11 cellular contexts compared by ENCODE assay signal in the genomic region with DNA sequence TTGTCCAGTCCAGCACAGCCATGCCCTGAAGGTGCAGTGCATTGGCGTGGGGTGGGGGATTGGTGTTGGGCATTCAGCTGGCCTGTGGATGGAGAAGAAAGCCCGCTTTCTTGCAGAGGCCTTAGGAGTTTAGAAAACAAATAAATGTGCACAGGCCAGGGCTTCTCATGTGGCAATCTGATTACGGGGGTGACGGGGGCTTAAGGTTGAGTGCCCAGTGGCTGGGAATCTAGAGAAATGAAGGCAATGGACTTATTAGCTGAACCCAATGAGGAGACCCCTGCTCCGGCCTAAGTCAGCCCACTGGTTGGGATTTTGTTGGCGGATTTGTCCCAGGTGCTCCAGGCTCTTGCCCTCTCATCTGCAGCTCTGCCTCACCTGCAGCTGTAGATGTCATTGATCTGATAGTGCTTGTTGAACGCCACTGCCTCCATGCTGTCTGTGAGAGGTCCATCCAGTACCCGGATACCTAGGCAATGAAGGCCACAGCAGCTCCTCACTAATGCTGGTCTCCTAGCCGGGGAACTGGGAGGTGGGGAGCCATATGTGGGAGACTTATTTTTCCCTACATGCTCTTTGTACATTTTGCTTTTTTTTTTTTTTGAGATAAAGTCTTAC. TPM values are rescaled to one million over a fixed set of nuclear protein-coding genes. Genes with fewer than 3 reads are reported as not detected.
DNase-seq lines count a peak whose midpoint lies in the region; ATAC-seq, FAIRE-seq and TF ChIP-seq lines count a peak whose summit lies in the region.
"Had no signal": no experiment of that assay in that cellular context is flagged by ENCODE, and none has a peak within 500 bp of the region (broad histone marks: within the 10 kb centered on the region; RNA-seq: fewer than 3 reads in every experiment).

No MANE protein-coding gene starts in this region.

- POLR2A ChIA-PET in CD8-positive, alpha-beta T cell (lab: Charles Lee), result interaction anchor here (1.9 kb wide), 1 partner anchor 81 kb away, joined by 5 read pairs; no protein-coding TSS in a partner anchor
- POLR2A ChIA-PET in HEK293T (lab: Yijun Ruan, JAX), result interaction anchor here (0.9 kb wide), 1 partner anchor 443 kb away, joined by 4 read pairs; no protein-coding TSS in a partner anchor

- peaks cover 33% of the 10 kb centered on the region for H3K4me1 Mint-ChIP-seq in CD8-positive, alpha-beta T cell (ENCODE audit: low read depth)

- ATAC-seq in CD8-positive, alpha-beta T cell, result no peak
- ATAC-seq in GM19035 (IDR thresholded peaks at IDR 0.05; ENCODE audit: unreplicated experiment), result no peak

- H3K36me3 Mint-ChIP-seq in CD8-positive, alpha-beta T cell, result peaks cover 96% of the 10 kb centered on the region

- no peak for FAIRE-seq in kidney (lab: Jason Lieb, UNC)
- FAIRE-seq in small intestine (lab: Jason Lieb, UNC), result no peak
- FAIRE-seq: RCC 7860 had no signal

- CTCF ChIA-PET in CD8-positive, alpha-beta T cell (lab: Charles Lee), result interaction anchor here (0.5 to 7.5 kb wide), 14 partner anchors 14 to 582 kb away, joined by 3 to 61 read pairs (median 4); a partner anchor contains a TSS
- CTCF ChIA-PET in HEK293T (lab: Yijun Ruan, JAX), result interaction anchor here (0.6 to 1.4 kb wide), 4 partner anchors 7 to 143 kb away, joined by 3 to 4 read pairs (median 4); no protein-coding TSS in a partner anchor

- no peak overlapping the region for H3K4me3 Mint-ChIP-seq in CD8-positive, alpha-beta T cell
- H3K4me3 Mint-ChIP-seq: B cell, GM23338 had no signal

- TF ChIP-seq CTCF in VCaP (conservative IDR thresholded peaks at IDR 0.05) (no peak), kidney (IDR thresholded peaks at IDR 0.05; ENCODE audit: borderline replicate concordance, extremely low read depth, insufficient read depth) (no peak)
- TF ChIP-seq CTCF in CD8-positive, alpha-beta T cell (IDR thresholded peaks at IDR 0.05), result no peak

- H3K9me3 Mint-ChIP-seq in CD8-positive, alpha-beta T cell, result no peaks in the 10 kb centered on the region
- H3K9me3 Mint-ChIP-seq: GM23338 had no signal

- peaks cover 25 to 33% of the 10 kb centered on the region in 2 donors for H3K36me3 ChIP-seq in kidney (ENCODE audit: control insufficient read depth in 1 of 2, insufficient read depth in 2 of 2, low read length in 2 of 2)
- peaks cover 8 to 35% of the 10 kb centered on the region in 2 donors for H3K36me3 ChIP-seq in small intestine (ENCODE audit: control insufficient read depth in 2 of 2, insufficient read depth in 2 of 2, low read length in 2 of 2)
- H3K36me3 ChIP-seq in CD8-positive, alpha-beta T cell (ENCODE audit: insufficient read depth, low read length), result peaks cover 71% of the 10 kb centered on the region

- H3K9me3 ChIP-seq in kidney (ENCODE audit: control insufficient read depth in 1 of 2, low read length in 2 of 2) (no peaks in the 10 kb centered on the region), small intestine (ENCODE audit: control insufficient read depth, low read depth) (no peaks in the 10 kb centered on the region)
- H3K9me3 ChIP-seq in CD8-positive, alpha-beta T cell (ENCODE audit: low read length), result no peaks in the 10 kb centered on the region

- 92 to 95% (median 93%) methylated on average over 9 of the region's 9 CpGs for WGBS in small intestine, 3 donors

- DNase-seq in activated effector memory CD4-positive, alpha-beta T cell treated with anti-CD3 and anti-CD28 coated beads, Interleukin-2, amount 50 U/mL, for 16 hours, result peak; percentile 52
- no peak for DNase-seq in activated effector memory CD4-positive, alpha-beta T cell treated with Interleukin-2 at 50 U/mL for 16 hours
- DNase-seq in kidney (peak; percentile 46), small intestine (no peak), HEK293T (ENCODE audit: extremely low spot score) (no peak)
- DNase-seq in CD8-positive, alpha-beta T cell, result no peak

- H3K27ac Mint-ChIP-seq in CD8-positive, alpha-beta T cell, result no peak overlapping the region
- H3K27ac Mint-ChIP-seq: GM23338 had no signal

- peak overlapping the region; percentile 7; the same call in 1 of the 2 replicates for H3K27ac ChIP-seq in VCaP
- H3K27ac ChIP-seq in kidney (ENCODE audit: low read depth in 2 of 2, low read length in 2 of 2), result no peak overlapping the region
- peak overlapping the region; percentile 1 to 24 for H3K27ac ChIP-seq in small intestine (ENCODE audit: low read depth in 1 of 2, low read length in 1 of 2)
- no peak overlapping the region for H3K27ac ChIP-seq in CD8-positive, alpha-beta T cell (ENCODE audit: low read depth, low read length)

- H3K4me3 ChIP-seq in kidney (ENCODE audit: low read length in 2 of 2), result no peak overlapping the region
- H3K4me3 ChIP-seq in small intestine (ENCODE audit: low read depth in 1 of 2, low read length in 2 of 2), result no peak overlapping the region
- H3K4me3 ChIP-seq in CD8-positive, alpha-beta T cell (ENCODE audit: low read depth, low read length), result no peak overlapping the region
- H3K4me3 ChIP-seq: GM23338 had no signal

- intact Hi-C loops in kidney (cut with DNase I), result no loop called here
- intact Hi-C loops in CD8-positive, alpha-beta T cell (cut with DNase I, micrococcal nuclease), result loop anchor here (1.0 to 5.0 kb wide), 8 partner anchors 46 to 493 kb away; a partner anchor contains a TSS

- H3K4me1 ChIP-seq in kidney (ENCODE audit: control insufficient read depth in 1 of 2, insufficient read depth in 1 of 2, low read depth in 1 of 2, low read length in 2 of 2) (peaks cover 0 to 8% of the 10 kb centered on the region in 2 donors), small intestine (ENCODE audit: control insufficient read depth in 2 of 2, insufficient read depth in 1 of 2, low read depth in 1 of 2, low read length in 1 of 2) (peaks cover 6 to 18% of the 10 kb centered on the region in 2 donors)
- peaks cover 28% of the 10 kb centered on the region for H3K4me1 ChIP-seq in CD8-positive, alpha-beta T cell (ENCODE audit: insufficient read depth, low read length)

- H3K9ac ChIP-seq in kidney (ENCODE audit: low read length in 2 of 2), result no peak overlapping the region

- H3K27me3 ChIP-seq in small intestine (ENCODE audit: control insufficient read depth in 2 of 2, insufficient read depth in 2 of 2, low read length in 2 of 2), result no peaks in the 10 kb centered on the region
- no peaks in the 10 kb centered on the region for H3K27me3 ChIP-seq in CD8-positive, alpha-beta T cell (ENCODE audit: insufficient read depth, low read length)

- H3K27me3 Mint-ChIP-seq in CD8-positive, alpha-beta T cell (ENCODE audit: low read depth), result no peaks in the 10 kb centered on the region
- H3K27me3 Mint-ChIP-seq: B cell had no signal

TF ChIP-seq in HEK293T, 16 proteins besides CTCF, POLR2A, EP300 and RAD21:
- TF ChIP-seq TARDBP (IDR thresholded peaks at IDR 0.05) (no peak), SUZ12 (IDR thresholded peaks at IDR 0.05) (no peak), SP1 (IDR thresholded peaks at IDR 0.05) (no peak), FOXK2 (IDR thresholded peaks at IDR 0.05) (no peak), NFRKB (IDR thresholded peaks at IDR 0.05) (no peak), BHLHE40 (IDR thresholded peaks at IDR 0.05; ENCODE audit: borderline replicate concordance) (no peak), LEF1 (IDR thresholded peaks at IDR 0.05; ENCODE audit: borderline replicate concordance) (no peak), CTBP1 (IDR thresholded peaks at IDR 0.05; ENCODE audit: borderline replicate concordance) (no peak), L3MBTL2 (conservative IDR thresholded peaks at IDR 0.05) (no peak), ZNF384 (IDR thresholded peaks at IDR 0.05) (no peak), HDGF (IDR thresholded peaks at IDR 0.05; ENCODE audit: borderline replicate concordance) (no peak), ARNT (IDR thresholded peaks at IDR 0.05) (no peak), ELF4 (IDR thresholded peaks at IDR 0.05) (no peak), FOXM1 (IDR thresholded peaks at IDR 0.05; ENCODE audit: borderline replicate concordance) (no peak), FOXA1 (IDR thresholded peaks at IDR 0.05) (no peak)
- TF ChIP-seq, protein P1, sequence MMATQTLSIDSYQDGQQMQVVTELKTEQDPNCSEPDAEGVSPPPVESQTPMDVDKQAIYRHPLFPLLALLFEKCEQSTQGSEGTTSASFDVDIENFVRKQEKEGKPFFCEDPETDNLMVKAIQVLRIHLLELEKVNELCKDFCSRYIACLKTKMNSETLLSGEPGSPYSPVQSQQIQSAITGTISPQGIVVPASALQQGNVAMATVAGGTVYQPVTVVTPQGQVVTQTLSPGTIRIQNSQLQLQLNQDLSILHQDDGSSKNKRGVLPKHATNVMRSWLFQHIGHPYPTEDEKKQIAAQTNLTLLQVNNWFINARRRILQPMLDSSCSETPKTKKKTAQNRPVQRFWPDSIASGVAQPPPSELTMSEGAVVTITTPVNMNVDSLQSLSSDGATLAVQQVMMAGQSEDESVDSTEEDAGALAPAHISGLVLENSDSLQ (IDR thresholded peaks at IDR 0.05), result no peak
TF ChIP-seq in HEK293T: peak in this region for 0.

RNA-seq across cellular contexts. Expression of a gene that starts 6.2 kb away (rescaled TPM):
- 70.2 TPM for total RNA-seq in kidney
- polyA plus RNA-seq in kidney (ENCODE audit: insufficient read depth, low read depth, low replicate concordance) (14.5 TPM), small intestine (10 to 100 TPM; 42.0 to 60.8 (median 42.7) TPM)
- 100 to 1,000 TPM; 208 to 218 TPM for total RNA-seq in CD8-positive, alpha-beta T cell

RNA-seq across cellular contexts. Expression of a gene that starts 6.8 kb away (rescaled TPM):
- 24.7 TPM for total RNA-seq in kidney
- polyA plus RNA-seq in kidney (ENCODE audit: insufficient read depth, low read depth, low replicate concordance) (8.5 TPM), small intestine (10 to 100 TPM in 1 of 3 donors, 1 to 10 TPM in 2; 6.9 to 10.8 (median 7.0) TPM)
- total RNA-seq in CD8-positive, alpha-beta T cell, result 10 to 100 TPM; 10.8 to 11.7 TPM

RNA-seq across cellular contexts. Expression of a gene that starts 26.5 kb away (rescaled TPM):
- total RNA-seq in kidney, result 846 TPM
- polyA plus RNA-seq in kidney (ENCODE audit: insufficient read depth, low read depth, low replicate concordance) (776 TPM), small intestine (100 to 1,000 TPM in 2 of 3 donors, 10 to 100 TPM in 1; 57.9 to 611 (median 173) TPM)
- 1 to 10 TPM; 9.4 to 9.8 TPM for total RNA-seq in CD8-positive, alpha-beta T cell

RNA-seq across cellular contexts. Expression of a gene that starts 47.1 kb away (rescaled TPM):
- total RNA-seq in kidney, result 37.4 TPM
- 16.4 TPM for polyA plus RNA-seq in kidney (ENCODE audit: insufficient read depth, low read depth, low replicate concordance)
- polyA plus RNA-seq in small intestine, result 10 to 100 TPM; 27.6 to 62.6 (median 48.9) TPM
- 100 to 1,000 TPM; 133 to 134 TPM for total RNA-seq in CD8-positive, alpha-beta T cell

Comparison
In these comparisons a context has a peak if more than half of its experiments do, and no peak if none do; other contexts are left out.
1. DNase-seq: peak in activated effector memory CD4-positive, alpha-beta T cell treated with anti-CD3 and anti-CD28 coated beads, Interleukin-2, amount 50 U/mL, for 16 hours (single experiment) and kidney (single experiment); none in activated effector memory CD4-positive, alpha-beta T cell treated with Interleukin-2 at 50 U/mL for 16 hours (single experiment), small intestine (single experiment), CD8-positive, alpha-beta T cell (0 of 7) and HEK293T (single experiment).
2. H3K27ac ChIP-seq: peak in VCaP (single experiment) and small intestine (2 of 2); none in kidney (0 of 2) and CD8-positive, alpha-beta T cell (single experiment).
3. RNA of a gene that starts 26.5 kb away (total RNA-seq): 846 TPM in kidney (single experiment); 9.4 to 9.8 TPM in CD8-positive, alpha-beta T cell; every median in the first group is over 10 times any median in the second.